ENCODE assay signal across 14 cellular contexts in the genomic region with DNA sequence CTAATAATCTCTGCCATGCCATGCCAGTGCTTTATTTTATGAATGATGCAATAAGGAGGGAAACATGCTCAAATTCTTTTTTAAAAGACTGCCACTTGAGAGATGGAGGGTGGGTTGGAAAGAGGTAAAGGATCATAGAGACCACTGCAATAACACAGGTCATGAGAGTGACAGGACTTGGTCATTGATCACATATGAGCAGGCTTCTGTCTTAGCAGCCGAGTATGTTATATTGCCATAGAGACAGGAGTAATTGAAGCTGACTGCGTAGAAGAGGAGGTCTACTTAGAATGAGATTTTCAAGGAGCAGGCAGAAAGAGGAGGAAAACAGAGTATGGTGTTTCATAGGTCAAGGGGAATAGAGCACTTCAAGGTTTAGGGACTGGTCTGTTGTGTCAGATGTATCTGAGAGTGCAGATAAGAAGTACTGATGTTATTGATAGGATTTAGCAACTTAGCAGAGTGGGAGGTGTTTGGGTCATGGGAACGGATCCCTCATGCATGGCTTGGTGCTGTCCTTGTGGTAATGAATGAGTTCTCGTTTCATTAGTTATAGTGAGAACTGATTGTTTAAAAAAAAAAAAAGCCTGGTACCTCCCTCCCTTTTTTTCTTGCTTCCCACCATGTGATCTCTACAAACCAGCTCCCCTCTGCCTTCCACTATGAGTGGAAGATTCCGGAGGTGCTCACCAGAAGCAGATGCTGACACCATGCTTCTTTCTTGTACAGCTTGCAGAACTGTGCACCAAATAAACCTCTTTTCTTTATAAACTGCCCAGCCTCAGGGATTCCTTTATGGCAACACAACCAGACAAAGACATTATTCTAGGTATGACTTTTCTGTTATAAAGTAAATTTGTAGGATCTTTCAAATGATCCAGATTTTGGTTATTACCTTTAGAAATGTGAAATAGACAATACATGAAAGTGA. TPM values are rescaled to one million over a fixed set of nuclear protein-coding genes. Genes with fewer than 3 reads are reported as not detected.
DNase-seq lines count a peak whose midpoint lies in the region; TF ChIP-seq lines count a peak whose summit lies in the region.
"Had no signal": no experiment of that assay in that cellular context is flagged by ENCODE, and none has a peak within 500 bp of the region (broad histone marks: within the 10 kb centered on the region; RNA-seq: fewer than 3 reads in every experiment).

No MANE protein-coding gene starts in this region.

- H3K9me3 ChIP-seq in CD8-positive, alpha-beta memory T cell (ENCODE audit: low read length), result no peaks in the 10 kb centered on the region
- H3K9me3 ChIP-seq in HEK293 (ENCODE audit: control insufficient read depth, insufficient read depth, low read depth, low read length) (no peaks in the 10 kb centered on the region), skeletal muscle tissue (ENCODE audit: control insufficient read depth in 3 of 3, low read length in 3 of 3) (no peaks in the 10 kb centered on the region)

- peaks cover 31 to 54% (median 53%) of the 10 kb centered on the region in 3 donors for H3K4me1 Mint-ChIP-seq in CD8-positive, alpha-beta memory T cell

- H3K9me3 Mint-ChIP-seq in CD8-positive, alpha-beta memory T cell, result no peaks in the 10 kb centered on the region
- H3K9me3 Mint-ChIP-seq: activated T-cell treated with anti-CD3 and anti-CD28 coated beads, Interleukin-2, amount 50 U/mL, for 4 hours; effector memory CD8-positive, alpha-beta T cell had no signal

- H3K27ac ChIP-seq in CD8-positive, alpha-beta memory T cell (ENCODE audit: low read depth, low read length), result no peak overlapping the region
- H3K27ac ChIP-seq in HEK293 (ENCODE audit: extremely low read depth, low read depth, low read length) (no peak overlapping the region), caudate nucleus (ENCODE audit: low read depth, low read length) (peak overlapping the region; percentile 8), skeletal muscle tissue (ENCODE audit: low read depth, low read length) (peak overlapping the region; percentile 51)

- TF ChIP-seq CTCF in HEK293 (tag by site-specific recombination; IDR thresholded peaks at IDR 0.05), result no peak

- peaks cover 0 to 71% (median 20%) of the 10 kb centered on the region in 3 donors for H3K36me3 Mint-ChIP-seq in CD8-positive, alpha-beta memory T cell

- H3K36me3 ChIP-seq in CD8-positive, alpha-beta memory T cell (ENCODE audit: insufficient read depth, low read length), result peaks cover 15% of the 10 kb centered on the region
- H3K36me3 ChIP-seq in HEK293 (ENCODE audit: control insufficient read depth in 2 of 2, insufficient read depth in 1 of 2, low read length in 2 of 2), result peaks cover 0 to 19% of the 10 kb centered on the region in 2 experiments
- H3K36me3 ChIP-seq in skeletal muscle tissue (ENCODE audit: control insufficient read depth in 3 of 3, insufficient read depth in 3 of 3, low read length in 3 of 3), result peaks cover 5 to 18% (median 12%) of the 10 kb centered on the region in 3 donors

- CTCF ChIA-PET in CD8-positive, alpha-beta memory T cell (lab: Charles Lee), result interaction anchor here (0.9 kb wide), 1 partner anchor 10 kb away, joined by 3 read pairs; no protein-coding TSS in a partner anchor
- CTCF ChIA-PET in HEK293 (lab: Yijun Ruan, JAX), result interaction anchor here (0.7 to 0.9 kb wide), 2 partner anchors 8 to 179 kb away, joined by 3 read pairs; no protein-coding TSS in a partner anchor

- no peaks in the 10 kb centered on the region for H3K27me3 Mint-ChIP-seq in CD8-positive, alpha-beta memory T cell
- H3K27me3 Mint-ChIP-seq: effector memory CD8-positive, alpha-beta T cell had no signal

- no peak overlapping the region for H3K4me3 ChIP-seq in CD8-positive, alpha-beta memory T cell (ENCODE audit: low read length)
- no peak overlapping the region for H3K4me3 ChIP-seq in HEK293 (ENCODE audit: low read depth, low read length)
- H3K4me3 ChIP-seq in skeletal muscle tissue (ENCODE audit: low read length in 3 of 3), result no peak overlapping the region

- H3K27me3 ChIP-seq in CD8-positive, alpha-beta memory T cell (ENCODE audit: insufficient read depth, low read length, poor library complexity, severe bottlenecking), result no peaks in the 10 kb centered on the region
- no peaks in the 10 kb centered on the region for H3K27me3 ChIP-seq in skeletal muscle tissue (ENCODE audit: control insufficient read depth in 3 of 3, insufficient read depth in 3 of 3, low read length in 3 of 3)

- H3K4me3 Mint-ChIP-seq in CD8-positive, alpha-beta memory T cell, result no peak overlapping the region
- H3K4me3 Mint-ChIP-seq: activated T-cell treated with anti-CD3 and anti-CD28 coated beads, Interleukin-2, amount 50 U/mL, for 4 hours; effector memory CD8-positive, alpha-beta T cell had no signal

- POLR2A ChIA-PET in CD8-positive, alpha-beta memory T cell (lab: Charles Lee), result no interaction called here
- POLR2A ChIA-PET in HEK293 (lab: Yijun Ruan, JAX), result no interaction called here

- DNase-seq in CD8-positive, alpha-beta memory T cell, result no peak
- DNase-seq in caudate nucleus (lab: John Stamatoyannopoulos, UW), result no peak
- DNase-seq in DMS 273 (lab: John Stamatoyannopoulos, UW; ENCODE audit: unreplicated experiment), result no peak
- DNase-seq in activated CD4-positive, CD25-positive, alpha-beta regulatory T cell (lab: John Stamatoyannopoulos, UW), result no peak
- DNase-seq in A172 (ENCODE audit: low spot score), result no peak
- DNase-seq: activated CD4-positive, alpha-beta T cell treated with anti-CD3 and anti-CD28 coated beads, Interleukin-2, amount 50 U/mL, for 48 hours; activated T-cell treated with anti-CD3 and anti-CD28 coated beads, Interleukin-2, amount 50 U/mL, for 4 hours; cerebellar nuclear complex; effector memory CD8-positive, alpha-beta T cell; HCEC 1CT; NCI-H146; stimulated activated CD4-positive, alpha-beta T cell treated with anti-CD3 and anti-CD28 coated beads, Interleukin-2, amount 100 ng/mL, for 48 hours had no signal

- peak overlapping the region in 5 of 8 donors; percentile 2 to 40 (median 19) for H3K27ac Mint-ChIP-seq in CD8-positive, alpha-beta memory T cell

- no peak overlapping the region for H3K9ac ChIP-seq in skeletal muscle tissue (ENCODE audit: low read depth in 1 of 3, low read length in 3 of 3)

- no peaks in the 10 kb centered on the region for H3K4me1 ChIP-seq in CD8-positive, alpha-beta memory T cell (ENCODE audit: insufficient read depth, low read length)
- H3K4me1 ChIP-seq in HEK293 (ENCODE audit: control insufficient read depth, insufficient read depth, low read length), result 0 out of 2 replicates have a peak, but pooled peaks cover 3% of the 10 kb centered on the region
- H3K4me1 ChIP-seq in skeletal muscle tissue (ENCODE audit: control insufficient read depth in 3 of 3, insufficient read depth in 3 of 3, low read length in 3 of 3), result peaks cover 32 to 39% (median 36%) of the 10 kb centered on the region in 3 donors

TF ChIP-seq in HEK293, 187 proteins besides CTCF, POLR2A, EP300 and RAD21:
- TF ChIP-seq ZNF629 (tag by site-specific recombination; IDR thresholded peaks at IDR 0.05) (no peak), SETDB1 (IDR thresholded peaks at IDR 0.05; ENCODE audit: insufficient read length, low read length) (no peak)
- TF ChIP-seq, protein P1, sequence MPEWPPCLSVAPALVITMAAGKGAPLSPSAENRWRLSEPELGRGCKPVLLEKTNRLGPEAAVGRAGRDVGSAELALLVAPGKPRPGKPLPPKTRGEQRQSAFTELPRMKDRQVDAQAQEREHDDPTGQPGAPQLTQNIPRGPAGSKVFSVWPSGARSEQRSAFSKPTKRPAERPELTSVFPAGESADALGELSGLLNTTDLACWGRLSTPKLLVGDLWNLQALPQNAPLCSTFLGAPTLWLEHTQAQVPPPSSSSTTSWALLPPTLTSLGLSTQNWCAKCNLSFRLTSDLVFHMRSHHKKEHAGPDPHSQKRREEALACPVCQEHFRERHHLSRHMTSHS (tag by site-specific recombination; IDR thresholded peaks at IDR 0.05), result no peak
- TF ChIP-seq, protein P2, sequence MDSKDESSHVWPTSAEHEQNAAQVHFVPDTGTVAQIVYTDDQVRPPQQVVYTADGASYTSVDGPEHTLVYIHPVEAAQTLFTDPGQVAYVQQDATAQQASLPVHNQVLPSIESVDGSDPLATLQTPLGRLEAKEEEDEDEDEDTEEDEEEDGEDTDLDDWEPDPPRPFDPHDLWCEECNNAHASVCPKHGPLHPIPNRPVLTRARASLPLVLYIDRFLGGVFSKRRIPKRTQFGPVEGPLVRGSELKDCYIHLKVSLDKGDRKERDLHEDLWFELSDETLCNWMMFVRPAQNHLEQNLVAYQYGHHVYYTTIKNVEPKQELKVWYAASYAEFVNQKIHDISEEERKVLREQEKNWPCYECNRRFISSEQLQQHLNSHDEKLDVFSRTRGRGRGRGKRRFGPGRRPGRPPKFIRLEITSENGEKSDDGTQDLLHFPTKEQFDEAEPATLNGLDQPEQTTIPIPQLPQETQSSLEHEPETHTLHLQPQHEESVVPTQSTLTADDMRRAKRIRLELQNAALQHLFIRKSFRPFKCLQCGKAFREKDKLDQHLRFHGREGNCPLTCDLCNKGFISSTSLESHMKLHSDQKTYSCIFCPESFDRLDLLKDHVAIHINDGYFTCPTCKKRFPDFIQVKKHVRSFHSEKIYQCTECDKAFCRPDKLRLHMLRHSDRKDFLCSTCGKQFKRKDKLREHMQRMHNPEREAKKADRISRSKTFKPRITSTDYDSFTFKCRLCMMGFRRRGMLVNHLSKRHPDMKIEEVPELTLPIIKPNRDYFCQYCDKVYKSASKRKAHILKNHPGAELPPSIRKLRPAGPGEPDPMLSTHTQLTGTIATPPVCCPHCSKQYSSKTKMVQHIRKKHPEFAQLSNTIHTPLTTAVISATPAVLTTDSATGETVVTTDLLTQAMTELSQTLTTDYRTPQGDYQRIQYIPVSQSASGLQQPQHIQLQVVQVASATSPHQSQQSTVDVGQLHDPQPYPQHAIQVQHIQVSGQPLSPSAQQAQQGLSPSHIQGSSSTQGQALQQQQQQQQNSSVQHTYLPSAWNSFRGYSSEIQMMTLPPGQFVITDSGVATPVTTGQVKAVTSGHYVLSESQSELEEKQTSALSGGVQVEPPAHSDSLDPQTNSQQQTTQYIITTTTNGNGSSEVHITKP (tag by site-specific recombination; IDR thresholded peaks at IDR 0.05), result peak; percentile 30; the same call in 1 of the 2 replicates

RNA-seq across cellular contexts. Expression of a gene that starts 32.8 kb away (rescaled TPM):
- total RNA-seq in CD8-positive, alpha-beta memory T cell, result 10 to 100 TPM; 59.2 to 59.8 TPM
- 131 TPM for polyA plus RNA-seq in CD8-positive, alpha-beta memory T cell
- 270 TPM for total RNA-seq in skeletal muscle tissue
- total RNA-seq in A172 (2014; rRNA removed; shearing (Covaris generic)), result 73.1 and 77.4 TPM in 2 replicates

Comparison
In these comparisons a context has a peak if more than half of its experiments do, and no peak if none do; other contexts are left out.
1. H3K27ac ChIP-seq: peak in caudate nucleus (single experiment) and skeletal muscle tissue (single experiment); none in CD8-positive, alpha-beta memory T cell (single experiment) and HEK293 (single experiment).